1 cellular context compared by ENCODE assay signal in the genomic region with DNA sequence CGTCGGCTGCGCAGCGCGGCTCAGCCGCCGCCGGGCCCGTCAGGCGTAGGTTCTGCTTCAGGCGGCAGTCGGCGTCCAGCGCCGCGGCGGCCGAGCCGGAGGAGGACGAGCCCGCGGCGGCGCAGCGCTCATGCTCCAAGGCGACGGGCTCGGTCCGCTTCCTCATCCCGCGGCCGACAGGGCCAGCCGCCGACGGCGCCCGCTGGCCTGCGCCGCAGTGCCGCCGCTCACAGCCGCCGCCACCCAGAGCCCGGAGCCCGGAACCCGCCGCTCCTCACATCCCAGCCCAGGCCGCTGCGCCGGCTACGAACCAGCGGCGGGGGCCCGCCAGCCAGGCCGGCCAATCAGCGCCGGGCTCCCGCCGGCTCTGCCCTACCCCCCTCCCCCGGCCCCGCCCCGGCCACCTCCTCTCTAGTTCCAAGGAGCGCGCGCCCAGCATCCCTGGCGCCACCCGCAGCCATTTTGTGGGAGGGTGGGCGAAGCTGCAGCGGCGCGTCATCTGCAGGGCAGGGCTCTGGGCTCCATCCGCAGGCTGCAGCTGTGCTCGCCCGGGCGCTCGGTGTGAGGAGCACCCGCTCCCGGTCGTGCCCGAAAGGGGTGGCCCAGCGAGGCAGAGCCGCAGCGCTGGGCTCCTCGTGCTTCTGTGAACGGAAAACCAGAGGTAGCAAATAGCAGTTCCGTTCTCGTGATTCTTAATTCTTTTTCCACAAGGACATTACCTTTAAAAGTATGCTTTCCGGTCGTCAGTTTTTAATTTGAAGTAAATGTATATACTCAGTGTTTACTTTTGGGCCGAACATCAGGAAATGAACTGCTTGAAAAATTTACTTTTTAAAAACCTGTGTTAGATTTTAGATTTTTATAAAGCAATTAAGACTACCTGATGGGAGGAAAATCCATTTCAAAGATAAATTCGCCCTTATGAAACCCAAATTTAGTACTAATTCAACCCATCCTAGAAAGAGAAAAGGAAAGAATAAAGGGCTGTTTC.
TF ChIP-seq lines count a peak whose summit lies in the region.

A gene (minus strand): TSS at position 298 of the 991 bp plus-strand sequence. CDS start 132 bp downstream, at position 166.

TF ChIP-seq in WTC11, 78 proteins besides CTCF, POLR2A, EP300 and RAD21 (continued from another document):
- no peak for TF ChIP-seq GRHL2 (CRISPR knock-in tag; IDR thresholded peaks at IDR 0.05; ENCODE audit: insufficient replicate concordance, severe bottlenecking)
- TF ChIP-seq NFYB (CRISPR knock-in tag; conservative IDR thresholded peaks at IDR 0.05; ENCODE audit: low read depth), result 0 out of 2 replicates have a peak, but pooled peaks have one; percentile 14
- peak; percentile 88 for TF ChIP-seq ETV6 (CRISPR knock-in tag; IDR thresholded peaks at IDR 0.05)
- TF ChIP-seq, protein P1, sequence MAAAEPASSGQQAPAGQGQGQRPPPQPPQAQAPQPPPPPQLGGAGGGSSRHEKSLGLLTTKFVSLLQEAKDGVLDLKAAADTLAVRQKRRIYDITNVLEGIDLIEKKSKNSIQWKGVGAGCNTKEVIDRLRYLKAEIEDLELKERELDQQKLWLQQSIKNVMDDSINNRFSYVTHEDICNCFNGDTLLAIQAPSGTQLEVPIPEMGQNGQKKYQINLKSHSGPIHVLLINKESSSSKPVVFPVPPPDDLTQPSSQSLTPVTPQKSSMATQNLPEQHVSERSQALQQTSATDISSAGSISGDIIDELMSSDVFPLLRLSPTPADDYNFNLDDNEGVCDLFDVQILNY (CRISPR knock-in tag; IDR thresholded peaks at IDR 0.05), result no peak; the same call in 1 of the 2 replicates
- TF ChIP-seq, protein P2, sequence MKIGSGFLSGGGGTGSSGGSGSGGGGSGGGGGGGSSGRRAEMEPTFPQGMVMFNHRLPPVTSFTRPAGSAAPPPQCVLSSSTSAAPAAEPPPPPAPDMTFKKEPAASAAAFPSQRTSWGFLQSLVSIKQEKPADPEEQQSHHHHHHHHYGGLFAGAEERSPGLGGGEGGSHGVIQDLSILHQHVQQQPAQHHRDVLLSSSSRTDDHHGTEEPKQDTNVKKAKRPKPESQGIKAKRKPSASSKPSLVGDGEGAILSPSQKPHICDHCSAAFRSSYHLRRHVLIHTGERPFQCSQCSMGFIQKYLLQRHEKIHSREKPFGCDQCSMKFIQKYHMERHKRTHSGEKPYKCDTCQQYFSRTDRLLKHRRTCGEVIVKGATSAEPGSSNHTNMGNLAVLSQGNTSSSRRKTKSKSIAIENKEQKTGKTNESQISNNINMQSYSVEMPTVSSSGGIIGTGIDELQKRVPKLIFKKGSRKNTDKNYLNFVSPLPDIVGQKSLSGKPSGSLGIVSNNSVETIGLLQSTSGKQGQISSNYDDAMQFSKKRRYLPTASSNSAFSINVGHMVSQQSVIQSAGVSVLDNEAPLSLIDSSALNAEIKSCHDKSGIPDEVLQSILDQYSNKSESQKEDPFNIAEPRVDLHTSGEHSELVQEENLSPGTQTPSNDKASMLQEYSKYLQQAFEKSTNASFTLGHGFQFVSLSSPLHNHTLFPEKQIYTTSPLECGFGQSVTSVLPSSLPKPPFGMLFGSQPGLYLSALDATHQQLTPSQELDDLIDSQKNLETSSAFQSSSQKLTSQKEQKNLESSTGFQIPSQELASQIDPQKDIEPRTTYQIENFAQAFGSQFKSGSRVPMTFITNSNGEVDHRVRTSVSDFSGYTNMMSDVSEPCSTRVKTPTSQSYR (CRISPR knock-in tag; IDR thresholded peaks at IDR 0.05), result peak; percentile 62; the same call in 1 of the 2 replicates
TF ChIP-seq in WTC11: peak in this region for 16.
